In the genomic region with DNA sequence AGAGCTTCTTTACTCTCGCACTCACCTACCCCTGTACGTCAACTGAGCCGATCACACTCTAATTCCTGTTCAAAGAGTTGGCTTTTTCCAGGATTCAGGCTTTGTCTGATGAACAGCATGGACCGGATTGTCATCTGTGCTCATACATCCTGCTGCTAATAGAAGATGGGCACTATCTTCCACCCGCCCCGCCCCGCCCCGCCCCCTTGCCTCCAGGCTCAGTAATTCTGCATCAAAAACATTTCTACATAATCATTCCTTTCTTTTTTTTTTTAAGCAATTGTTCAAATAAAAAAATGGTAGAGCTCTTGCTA, we compare ENCODE assay signal across 11 cellular contexts. TPM values are rescaled to one million over a fixed set of nuclear protein-coding genes. Genes with fewer than 3 reads are reported as not detected.
DNase-seq lines count a peak whose midpoint lies in the region; ATAC-seq and TF ChIP-seq lines count a peak whose summit lies in the region.
"Had no signal": no experiment of that assay in that cellular context is flagged by ENCODE, and none has a peak within 500 bp of the region (broad histone marks: within the 10 kb centered on the region; RNA-seq: fewer than 3 reads in every experiment).

No MANE protein-coding gene starts in this region.

- DNase-seq in activated CD4-positive, alpha-beta T cell treated with anti-CD3 and anti-CD28 coated beads, Interleukin-2, amount 10 ng/mL, durations not matched to agents 7 days and 5 days: no peak
- no peak for DNase-seq in activated CD4-positive, alpha-beta T cell treated with anti-CD3 and anti-CD28 coated beads for 1 hour
- no peak for DNase-seq in activated T-helper 1 cell treated with anti-CD3 and anti-CD28 coated beads, Interleukin-12 subunit alpha, Interleukin-12 subunit beta, Interleukin-2, Interleukin-4 antibody, amounts not matched to agents 30 ng/mL and 10 ng/mL and 1 ng/mL, durations not matched to agents 14 hours and 24 hours and 36 hours (ENCODE audit: low spot score)
- DNase-seq in fibroblast of the aortic adventitia (ENCODE audit: low read depth) (no peak), gastrocnemius medialis (no peak), Peyer's patch (no peak), AG08395 (ENCODE audit: low spot score) (no peak)

- POLR2A ChIA-PET in activated CD4-positive, alpha-beta T cell treated with anti-CD3 and anti-CD28 coated beads, Interleukin-2, amount 10 ng/mL, durations not matched to agents 7 days and 5 days (lab: Charles Lee): no interaction called here

- CTCF ChIA-PET in activated CD4-positive, alpha-beta T cell treated with anti-CD3 and anti-CD28 coated beads, Interleukin-2, amount 10 ng/mL, durations not matched to agents 7 days and 5 days (lab: Charles Lee): no interaction called here

- H3K27ac ChIP-seq in gastrocnemius medialis: peak overlapping the region; percentile 27 to 74 (median 62)
- H3K27ac ChIP-seq in Peyer's patch: no peak overlapping the region

- H3K9me3 ChIP-seq in gastrocnemius medialis (no peaks in the 10 kb centered on the region), Peyer's patch (no peaks in the 10 kb centered on the region)

- intact Hi-C loops in activated T-helper 1 cell treated with anti-CD3 and anti-CD28 coated beads, Interleukin-12 subunit alpha, Interleukin-12 subunit beta, Interleukin-2, Interleukin-4 antibody, amounts not matched to agents 30 ng/mL and 10 ng/mL and 1 ng/mL, durations not matched to agents 14 hours and 24 hours and 36 hours (cut with micrococcal nuclease): no loop called here
- intact Hi-C loops in gastrocnemius medialis (cut with DNase I; ENCODE audit: low total_unique reads): loop anchor here (10.0 kb wide), 1 partner anchor 458 kb away; the partner anchor contains the start of gene CERS6

- in situ Hi-C loops in gastrocnemius medialis (cut with MboI; ENCODE audit: low sequenced_read_pairs in 4 of 4): loop anchor here (10.0 kb wide), 2 partner anchors 138 to 568 kb away; no protein-coding TSS in a partner anchor

- H3K36me3 Mint-ChIP-seq in activated CD4-positive, alpha-beta T cell treated with anti-CD3 and anti-CD28 coated beads, Interleukin-2, amount 10 ng/mL, durations not matched to agents 7 days and 5 days (ENCODE audit: low read depth): peaks cover 6% of the 10 kb centered on the region
- H3K36me3 Mint-ChIP-seq in activated T-helper 1 cell treated with anti-CD3 and anti-CD28 coated beads, Interleukin-12 subunit alpha, Interleukin-12 subunit beta, Interleukin-2, Interleukin-4 antibody, amounts not matched to agents 30 ng/mL and 10 ng/mL and 1 ng/mL, durations not matched to agents 14 hours and 24 hours and 36 hours (ENCODE audit: low read depth): peaks cover 3% of the 10 kb centered on the region

- H3K27me3 Mint-ChIP-seq in activated CD4-positive, alpha-beta T cell treated with anti-CD3 and anti-CD28 coated beads, Interleukin-2, amount 10 ng/mL, durations not matched to agents 7 days and 5 days: peaks cover 32% of the 10 kb centered on the region
- peaks cover 30% of the 10 kb centered on the region for H3K27me3 Mint-ChIP-seq in activated T-helper 1 cell treated with anti-CD3 and anti-CD28 coated beads, Interleukin-12 subunit alpha, Interleukin-12 subunit beta, Interleukin-2, Interleukin-4 antibody, amounts not matched to agents 30 ng/mL and 10 ng/mL and 1 ng/mL, durations not matched to agents 14 hours and 24 hours and 36 hours (ENCODE audit: insufficient read depth)

- H3K4me3 ChIP-seq in fibroblast of the aortic adventitia (ENCODE audit: low read depth, low read length): peak overlapping the region; percentile 48
- H3K4me3 ChIP-seq in gastrocnemius medialis: peak overlapping the region; percentile 35 to 40 (median 40)
- peak overlapping the region in 2 of 4 donors; percentile 19 to 37 for H3K4me3 ChIP-seq in Peyer's patch

- H3K9me3 Mint-ChIP-seq in activated CD4-positive, alpha-beta T cell treated with anti-CD3 and anti-CD28 coated beads, Interleukin-2, amount 10 ng/mL, durations not matched to agents 7 days and 5 days: peaks cover 14% of the 10 kb centered on the region
- no peaks in the 10 kb centered on the region for H3K9me3 Mint-ChIP-seq in activated T-helper 1 cell treated with anti-CD3 and anti-CD28 coated beads, Interleukin-12 subunit alpha, Interleukin-12 subunit beta, Interleukin-2, Interleukin-4 antibody, amounts not matched to agents 30 ng/mL and 10 ng/mL and 1 ng/mL, durations not matched to agents 14 hours and 24 hours and 36 hours

- ATAC-seq in gastrocnemius medialis (peak; percentile 45 to 60), GM21390 (IDR thresholded peaks at IDR 0.05; ENCODE audit: unreplicated experiment) (no peak)

- H3K36me3 ChIP-seq in gastrocnemius medialis (no peaks in the 10 kb centered on the region), Peyer's patch (no peaks in the 10 kb centered on the region)

- peaks cover 21% of the 10 kb centered on the region for H3K4me1 Mint-ChIP-seq in activated CD4-positive, alpha-beta T cell treated with anti-CD3 and anti-CD28 coated beads, Interleukin-2, amount 10 ng/mL, durations not matched to agents 7 days and 5 days
- peaks cover 15% of the 10 kb centered on the region for H3K4me1 Mint-ChIP-seq in activated T-helper 1 cell treated with anti-CD3 and anti-CD28 coated beads, Interleukin-12 subunit alpha, Interleukin-12 subunit beta, Interleukin-2, Interleukin-4 antibody, amounts not matched to agents 30 ng/mL and 10 ng/mL and 1 ng/mL, durations not matched to agents 14 hours and 24 hours and 36 hours (ENCODE audit: low read depth)

- peaks cover 0 to 12% of the 10 kb centered on the region in 2 donors for H3K4me1 ChIP-seq in gastrocnemius medialis
- no peaks in the 10 kb centered on the region for H3K4me1 ChIP-seq in Peyer's patch

- TF ChIP-seq CTCF in fibroblast of the aortic adventitia (IDR thresholded peaks at IDR 0.05; ENCODE audit: insufficient read depth, low read length) (no peak), gastrocnemius medialis (IDR thresholded peaks at IDR 0.05 in 4 of 5, conservative IDR thresholded peaks at IDR 0.05 in 1 of 5) (no peak), Peyer's patch (IDR thresholded peaks at IDR 0.05) (no peak)

- TF ChIP-seq POLR2A in gastrocnemius medialis (IDR thresholded peaks at IDR 0.05) (no peak), Peyer's patch (IDR thresholded peaks at IDR 0.05) (no peak)

- H3K27ac Mint-ChIP-seq in activated CD4-positive, alpha-beta T cell treated with anti-CD3 and anti-CD28 coated beads, Interleukin-2, amount 10 ng/mL, durations not matched to agents 7 days and 5 days: no peak overlapping the region
- H3K27ac Mint-ChIP-seq in activated T-helper 1 cell treated with anti-CD3 and anti-CD28 coated beads, Interleukin-12 subunit alpha, Interleukin-12 subunit beta, Interleukin-2, Interleukin-4 antibody, amounts not matched to agents 30 ng/mL and 10 ng/mL and 1 ng/mL, durations not matched to agents 14 hours and 24 hours and 36 hours: no peak overlapping the region

- no peaks in the 10 kb centered on the region for H3K27me3 ChIP-seq in gastrocnemius medialis
- no peaks in the 10 kb centered on the region for H3K27me3 ChIP-seq in Peyer's patch

- peak overlapping the region; percentile 32 for H3K4me3 Mint-ChIP-seq in activated CD4-positive, alpha-beta T cell treated with anti-CD3 and anti-CD28 coated beads, Interleukin-2, amount 10 ng/mL, durations not matched to agents 7 days and 5 days
- H3K4me3 Mint-ChIP-seq in activated T-helper 1 cell treated with anti-CD3 and anti-CD28 coated beads, Interleukin-12 subunit alpha, Interleukin-12 subunit beta, Interleukin-2, Interleukin-4 antibody, amounts not matched to agents 30 ng/mL and 10 ng/mL and 1 ng/mL, durations not matched to agents 14 hours and 24 hours and 36 hours: peak overlapping the region; percentile 17

RNA-seq across cellular contexts. Expression of gene G6PC2, which starts 12.0 kb away (rescaled TPM):
- not detected for total RNA-seq in activated CD4-positive, alpha-beta T cell treated with anti-CD3 and anti-CD28 coated beads, Interleukin-2, amount 10 ng/mL, durations not matched to agents 7 days and 5 days
- total RNA-seq in activated T-helper 1 cell treated with anti-CD3 and anti-CD28 coated beads, Interleukin-12 subunit alpha, Interleukin-12 subunit beta, Interleukin-2, Interleukin-4 antibody, amounts not matched to agents 30 ng/mL and 10 ng/mL and 1 ng/mL, durations not matched to agents 14 hours and 24 hours and 36 hours: not detected in 2 replicates
- total RNA-seq in fibroblast of the aortic adventitia (ENCODE audit: low replicate concordance): not detected in 2 replicates
- total RNA-seq in gastrocnemius medialis: not detected
- total RNA-seq in Peyer's patch: not detected
- total RNA-seq: A673, HT1080, Right ventricle myocardium inferior had no signal

RNA-seq across cellular contexts. Expression of gene SPC25, which starts 22.9 kb away (rescaled TPM):
- total RNA-seq in activated CD4-positive, alpha-beta T cell treated with anti-CD3 and anti-CD28 coated beads, Interleukin-2, amount 10 ng/mL, durations not matched to agents 7 days and 5 days: 10 to 100 TPM; 51.6 to 52.2 TPM
- 17.9 and 19.9 TPM in 2 replicates for total RNA-seq in activated T-helper 1 cell treated with anti-CD3 and anti-CD28 coated beads, Interleukin-12 subunit alpha, Interleukin-12 subunit beta, Interleukin-2, Interleukin-4 antibody, amounts not matched to agents 30 ng/mL and 10 ng/mL and 1 ng/mL, durations not matched to agents 14 hours and 24 hours and 36 hours
- total RNA-seq in fibroblast of the aortic adventitia (ENCODE audit: low replicate concordance) (19.3 TPM in 1 of 2 replicates, not detected in the other), gastrocnemius medialis (not detected), Peyer's patch (1 to 10 TPM in 2 of 4 donors, not detected in 2; 1.1 to 6.6 TPM)

Comparison
In these comparisons a context has a peak if more than half of its experiments do, and no peak if none do; other contexts are left out.
1. H3K27ac ChIP-seq: peak in gastrocnemius medialis (4 of 4); none in Peyer's patch (0 of 4).